ENCODE assay signal across 18 cellular contexts in the genomic region with DNA sequence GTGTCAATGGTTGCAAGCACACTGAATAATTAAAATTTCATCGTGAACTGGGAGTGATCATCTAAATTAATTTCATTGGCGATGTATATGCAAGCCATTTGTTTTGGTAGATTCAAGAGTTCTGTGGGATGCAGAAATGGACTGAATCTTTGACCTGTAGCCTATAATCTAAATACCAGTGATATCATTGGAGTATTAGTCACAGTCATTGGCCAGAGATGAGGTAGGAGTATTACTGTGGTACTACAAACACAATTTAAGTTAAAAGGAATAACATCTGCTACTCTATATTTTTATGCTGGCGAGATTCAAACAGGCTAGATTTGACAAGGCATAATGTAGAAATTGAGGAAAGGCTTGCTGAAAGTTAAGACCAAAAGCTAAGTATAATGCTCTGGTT. TPM values are rescaled to one million over a fixed set of nuclear protein-coding genes. Genes with fewer than 3 reads are reported as not detected.
DNase-seq lines count a peak whose midpoint lies in the region; ATAC-seq and TF ChIP-seq lines count a peak whose summit lies in the region.
"Had no signal": no experiment of that assay in that cellular context is flagged by ENCODE, and none has a peak within 500 bp of the region (broad histone marks: within the 10 kb centered on the region; RNA-seq: fewer than 3 reads in every experiment).

No MANE protein-coding gene starts in this region.

- H3K14ac ChIP-seq in IMR-90 (replicated peaks; ENCODE audit: low read depth, low read length), result no peak overlapping the region

- DNase-seq in breast epithelium (ENCODE audit: low spot score in 2 of 2) (no peak), mammary epithelial cell (no peak), IMR-90 (peak; percentile 68), NCI-H82 (lab: John Stamatoyannopoulos, UW) (no peak), BE2C (no peak), NCI-H69 (lab: John Stamatoyannopoulos, UW) (no peak)
- DNase-seq: activated gamma-delta T cell; central memory CD4-positive, alpha-beta T cell; erythroblast; GF-D8; H7; lower lobe of right lung; retina; WERI-Rb-1 had no signal

- H3K9ac ChIP-seq in mammary epithelial cell (ENCODE audit: insufficient read depth, low read length) (no peak overlapping the region), IMR-90 (ENCODE audit: low read depth, low read length) (no peak overlapping the region)

- no peak overlapping the region for H2BK20ac ChIP-seq in IMR-90 (ENCODE audit: low read depth, low read length)

- in situ Hi-C loops in mammary epithelial cell (cut with MboI; ENCODE audit: low sequenced_read_pairs in 2 of 2) (no loop called here), IMR-90 (cut with MboI; ENCODE audit: low sequenced_read_pairs) (no loop called here)

- no peak for TF ChIP-seq RAD21 in IMR-90 (IDR thresholded peaks at IDR 0.05; ENCODE audit: low read length)

- H2BK120ac ChIP-seq in IMR-90 (ENCODE audit: low read depth, low read length), result no peak overlapping the region

- H3K4me3 ChIP-seq in breast epithelium (no peak overlapping the region), mammary epithelial cell (replicated peaks in 1 of 3; ENCODE audit: insufficient read depth in 1 of 3, low read depth in 2 of 3, low read length in 3 of 3) (no peak overlapping the region), IMR-90 (ENCODE audit: insufficient read depth, low read depth, low read length) (no peak overlapping the region), BE2C (ENCODE audit: low read depth, low read length) (no peak overlapping the region)
- H3K4me3 ChIP-seq: lower lobe of right lung had no signal

- no peak overlapping the region for H4K8ac ChIP-seq in IMR-90 (ENCODE audit: low read depth in 2 of 2, low read length in 2 of 2)

- no peak overlapping the region for H3K4me2 ChIP-seq in mammary epithelial cell (ENCODE audit: insufficient read depth, low read depth, low read length)
- H3K4me2 ChIP-seq in IMR-90 (ENCODE audit: low read depth, low read length), result no peak overlapping the region

- TF ChIP-seq POLR2A in breast epithelium (IDR thresholded peaks at IDR 0.05) (no peak), IMR-90 (IDR thresholded peaks at IDR 0.05; ENCODE audit: low read depth, low read length) (no peak)

- H4K5ac ChIP-seq in IMR-90 (ENCODE audit: low read depth, low read length), result no peak overlapping the region

- H3K36me3 ChIP-seq in breast epithelium, result no peaks in the 10 kb centered on the region
- no peaks in the 10 kb centered on the region for H3K36me3 ChIP-seq in mammary epithelial cell (ENCODE audit: insufficient read depth, low read length)
- no peaks in the 10 kb centered on the region for H3K36me3 ChIP-seq in IMR-90 (ENCODE audit: control insufficient read depth, insufficient read depth, low read length)
- no peaks in the 10 kb centered on the region; the same call in 1 of the 2 replicates for H3K36me3 ChIP-seq in BE2C
- H3K36me3 ChIP-seq: lower lobe of right lung, WERI-Rb-1 had no signal

- H3K79me2 ChIP-seq in mammary epithelial cell (ENCODE audit: insufficient read depth, low read length), result no peaks in the 10 kb centered on the region

- H3K9me3 ChIP-seq in breast epithelium (no peaks in the 10 kb centered on the region), mammary epithelial cell (replicated peaks; ENCODE audit: insufficient read depth, low read length) (no peaks in the 10 kb centered on the region), IMR-90 (ENCODE audit: control insufficient read depth, insufficient read depth, low read length) (no peaks in the 10 kb centered on the region), BE2C (no peaks in the 10 kb centered on the region)
- H3K9me3 ChIP-seq: lower lobe of right lung had no signal

- no peak overlapping the region for H4K91ac ChIP-seq in IMR-90 (ENCODE audit: insufficient read depth, low read depth, low read length)

- 0 out of 2 replicates have a peak overlapping the region, but pooled peaks have one; percentile 96 for H3K18ac ChIP-seq in IMR-90 (ENCODE audit: low read depth, low read length)

- peaks cover 0 to 21% of the 10 kb centered on the region in 2 experiments; a peak in 2 of 4 replicates for H3K79me1 ChIP-seq in IMR-90 (ENCODE audit: low read depth in 1 of 2, low read length in 2 of 2)

- H2AK5ac ChIP-seq in IMR-90 (ENCODE audit: low read depth, low read length), result 0 out of 2 replicates have a peak overlapping the region, but pooled peaks have one; percentile 52

- H2AFZ ChIP-seq in mammary epithelial cell (ENCODE audit: low read depth, low read length), result no peak overlapping the region
- H2AFZ ChIP-seq in IMR-90 (replicated peaks; ENCODE audit: low read length, poor library complexity), result no peak overlapping the region

- POLR2A ChIA-PET in IMR-90 (lab: Charles Lee; ENCODE audit: unreplicated experiment), result no interaction called here

- no peak overlapping the region for H3K56ac ChIP-seq in IMR-90 (ENCODE audit: extremely low read depth, insufficient read depth, low read length)

- H3K27me3 ChIP-seq in breast epithelium (no peaks in the 10 kb centered on the region), mammary epithelial cell (ENCODE audit: insufficient read depth, low read length) (no peaks in the 10 kb centered on the region), IMR-90 (ENCODE audit: control insufficient read depth, insufficient read depth, low read length) (no peaks in the 10 kb centered on the region), layer of hippocampus (ENCODE audit: control insufficient read depth, insufficient read depth, low read length) (no peaks in the 10 kb centered on the region), BE2C (no peaks in the 10 kb centered on the region)

- peak; percentile 75 for ATAC-seq in IMR-90 (ENCODE audit: low read depth)
- ATAC-seq: SK-N-SH treated with all-trans-retinoic acid at 6 μM for 48 hours had no signal

- CTCF ChIA-PET in mammary epithelial cell (lab: Charles Lee; ENCODE audit: low non-redundant PET) (no interaction called here), IMR-90 (lab: Yijun Ruan, JAX) (no interaction called here)

- dilution Hi-C loops in mammary epithelial cell (cut with HindIII; ENCODE audit: low sequenced_read_pairs) (no loop called here), IMR-90 (cut with HindIII; ENCODE audit: low sequenced_read_pairs, unreplicated experiment) (no loop called here)

- WGBS in mammary epithelial cell (ENCODE audit: low coverage, missing lambda C conversion rate), result 100% methylated on average over 2 of the region's 3 CpGs
- 100% methylated on average over 1 of the region's 3 CpGs; no CpG with 5 or more reads in 1 of the 2 experiments for WGBS in IMR-90 (ENCODE audit: extremely low coverage in 2 of 2, insufficient read length in 1 of 2), 2 experiments

- H2AK9ac ChIP-seq in IMR-90 (replicated peaks; ENCODE audit: low read depth, low read length, poor library complexity), result no peak overlapping the region

- H3K4me1 ChIP-seq in breast epithelium (no peaks in the 10 kb centered on the region), mammary epithelial cell (ENCODE audit: insufficient read depth, low read length) (peaks cover 5% of the 10 kb centered on the region), IMR-90 (ENCODE audit: control insufficient read depth, insufficient read depth, low read length) (peaks cover 14% of the 10 kb centered on the region), BE2C (peaks cover 38% of the 10 kb centered on the region)

- intact Hi-C loops in breast epithelium (cut with DNase I; ENCODE audit: low total_unique reads), result no loop called here
- intact Hi-C loops in mammary epithelial cell (cut with micrococcal nuclease), result no loop called here
- intact Hi-C loops in IMR-90 (cut with micrococcal nuclease), result no loop called here

- no TSS peak for BruUV-seq in mammary epithelial cell (replicated peaks; lab: Mats Ljungman, UMichigan)
- no TSS peak for BruUV-seq in IMR-90 (replicated peaks; lab: Mats Ljungman, UMichigan)

- no peak overlapping the region; the same call in 2 of the 3 replicates for H2BK15ac ChIP-seq in IMR-90 (ENCODE audit: low read depth, low read length)

- no peak overlapping the region; the same call in 1 of the 2 replicates for H3K4ac ChIP-seq in IMR-90 (ENCODE audit: low read depth, low read length)

- H4K20me1 ChIP-seq in mammary epithelial cell (ENCODE audit: insufficient read depth, low read length), result no peaks in the 10 kb centered on the region
- no peaks in the 10 kb centered on the region for H4K20me1 ChIP-seq in IMR-90 (ENCODE audit: insufficient read depth, low read length)

- H3K9me1 ChIP-seq in IMR-90 (ENCODE audit: insufficient read depth, low read length), result peaks cover 11% of the 10 kb centered on the region

- H2BK5ac ChIP-seq in IMR-90 (ENCODE audit: low read depth, low read length, poor library complexity, severe bottlenecking), result no peak overlapping the region

- peak overlapping the region; percentile 26 to 27 for H3K27ac ChIP-seq in breast epithelium
- no peak overlapping the region for H3K27ac ChIP-seq in mammary epithelial cell (ENCODE audit: insufficient read depth, low read depth, low read length)
- H3K27ac ChIP-seq in IMR-90 (ENCODE audit: insufficient read depth, low read length), result no peak overlapping the region
- peak overlapping the region; percentile 84 for H3K27ac ChIP-seq in layer of hippocampus (ENCODE audit: low read depth, low read length)
- H3K27ac ChIP-seq in temporal lobe (ENCODE audit: low read depth, low read length), result peak overlapping the region; percentile 97
- H3K27ac ChIP-seq: C4-2B, WERI-Rb-1 had no signal

- 0 out of 2 replicates have a peak overlapping the region, but pooled peaks have one; percentile 15 for H3K23ac ChIP-seq in IMR-90 (ENCODE audit: low read depth, low read length)

- TF ChIP-seq CTCF in breast epithelium (IDR thresholded peaks at IDR 0.05) (no peak), mammary epithelial cell (conservative IDR thresholded peaks at IDR 0.05 in 1 of 2, IDR thresholded peaks at IDR 0.05 in 1 of 2; ENCODE audit: extremely low read depth in 1 of 2, insufficient read depth in 1 of 2, low read depth in 1 of 2, low read length in 2 of 2) (no peak), IMR-90 (conservative IDR thresholded peaks at IDR 0.05; ENCODE audit: low read depth, low read length) (no peak), BE2C (IDR thresholded peaks at IDR 0.05; ENCODE audit: low read depth, low read length) (no peak)

TF ChIP-seq in IMR-90, 13 proteins besides CTCF, POLR2A, EP300 and RAD21 (continues in another document):
- no peak for TF ChIP-seq MXI1 (IDR thresholded peaks at IDR 0.05; ENCODE audit: borderline replicate concordance, low read depth, low read length)

RNA-seq across cellular contexts. Expression of a gene that starts 14.0 kb away (rescaled TPM):
- 10 to 100 TPM; 41.0 to 52.8 (median 46.4) TPM for total RNA-seq in breast epithelium
- total RNA-seq in mammary epithelial cell, result 10 to 100 TPM in 1 of 2 donors, 1 to 10 TPM in 1; 5.8 to 23.0 TPM
- 2.5 TPM for polyA plus RNA-seq in mammary epithelial cell
- 3.3 TPM for polyA minus RNA-seq in mammary epithelial cell
- 3.0 and 4.2 TPM in 2 replicates for total RNA-seq in IMR-90 (2012; rRNA removed)
- 3.0 and 4.8 TPM in 2 replicates for polyA plus RNA-seq in IMR-90 (2012; rRNA removed)
- polyA plus RNA-seq in IMR-90 (2012; cell fraction: cytosol; rRNA removed), result 3.6 and 4.1 TPM in 2 replicates
- 5.4 and 11.0 TPM in 2 replicates for polyA plus RNA-seq in IMR-90 (2012; cell fraction: nucleus; rRNA removed; ENCODE audit: low replicate concordance)
- total RNA-seq in temporal lobe, result 72.0 TPM
- 22.6 TPM for polyA plus RNA-seq in BE2C (2012; ENCODE audit: insufficient read depth, insufficient read length, low read depth)

Comparison
In these comparisons a context has a peak if more than half of its experiments do, and no peak if none do; other contexts are left out.
1. H3K27ac ChIP-seq: peak in breast epithelium (2 of 2), layer of hippocampus (single experiment) and temporal lobe (single experiment); none in mammary epithelial cell (single experiment) and IMR-90 (single experiment).